ENCODE assay signal across 1 cellular context in genomic region chr9:121399883-121400607, GRCh38.
TF ChIP-seq lines count a peak whose summit lies in the region.

No MANE protein-coding gene starts in this region.

TF ChIP-seq in HCT116, 20 proteins besides CTCF, POLR2A, EP300 and RAD21 (continued from another document):
- TF ChIP-seq ZBTB33 (IDR thresholded peaks at IDR 0.05; ENCODE audit: extremely low read depth, insufficient replicate concordance, low read length) (no peak), CEBPB (IDR thresholded peaks at IDR 0.05; ENCODE audit: low read depth) (0 out of 2 replicates have a peak, but pooled peaks have one; percentile 28), SRF (IDR thresholded peaks at IDR 0.05; ENCODE audit: low read depth) (no peak), EZH2 (IDR thresholded peaks at IDR 0.05) (no peak), ZFX (IDR thresholded peaks at IDR 0.05) (no peak)
- TF ChIP-seq, protein P1, sequence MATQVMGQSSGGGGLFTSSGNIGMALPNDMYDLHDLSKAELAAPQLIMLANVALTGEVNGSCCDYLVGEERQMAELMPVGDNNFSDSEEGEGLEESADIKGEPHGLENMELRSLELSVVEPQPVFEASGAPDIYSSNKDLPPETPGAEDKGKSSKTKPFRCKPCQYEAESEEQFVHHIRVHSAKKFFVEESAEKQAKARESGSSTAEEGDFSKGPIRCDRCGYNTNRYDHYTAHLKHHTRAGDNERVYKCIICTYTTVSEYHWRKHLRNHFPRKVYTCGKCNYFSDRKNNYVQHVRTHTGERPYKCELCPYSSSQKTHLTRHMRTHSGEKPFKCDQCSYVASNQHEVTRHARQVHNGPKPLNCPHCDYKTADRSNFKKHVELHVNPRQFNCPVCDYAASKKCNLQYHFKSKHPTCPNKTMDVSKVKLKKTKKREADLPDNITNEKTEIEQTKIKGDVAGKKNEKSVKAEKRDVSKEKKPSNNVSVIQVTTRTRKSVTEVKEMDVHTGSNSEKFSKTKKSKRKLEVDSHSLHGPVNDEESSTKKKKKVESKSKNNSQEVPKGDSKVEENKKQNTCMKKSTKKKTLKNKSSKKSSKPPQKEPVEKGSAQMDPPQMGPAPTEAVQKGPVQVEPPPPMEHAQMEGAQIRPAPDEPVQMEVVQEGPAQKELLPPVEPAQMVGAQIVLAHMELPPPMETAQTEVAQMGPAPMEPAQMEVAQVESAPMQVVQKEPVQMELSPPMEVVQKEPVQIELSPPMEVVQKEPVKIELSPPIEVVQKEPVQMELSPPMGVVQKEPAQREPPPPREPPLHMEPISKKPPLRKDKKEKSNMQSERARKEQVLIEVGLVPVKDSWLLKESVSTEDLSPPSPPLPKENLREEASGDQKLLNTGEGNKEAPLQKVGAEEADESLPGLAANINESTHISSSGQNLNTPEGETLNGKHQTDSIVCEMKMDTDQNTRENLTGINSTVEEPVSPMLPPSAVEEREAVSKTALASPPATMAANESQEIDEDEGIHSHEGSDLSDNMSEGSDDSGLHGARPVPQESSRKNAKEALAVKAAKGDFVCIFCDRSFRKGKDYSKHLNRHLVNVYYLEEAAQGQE (IDR thresholded peaks at IDR 0.05; ENCODE audit: low read depth) = no peak
